17 cellular contexts compared by ENCODE assay signal in the genomic region with DNA sequence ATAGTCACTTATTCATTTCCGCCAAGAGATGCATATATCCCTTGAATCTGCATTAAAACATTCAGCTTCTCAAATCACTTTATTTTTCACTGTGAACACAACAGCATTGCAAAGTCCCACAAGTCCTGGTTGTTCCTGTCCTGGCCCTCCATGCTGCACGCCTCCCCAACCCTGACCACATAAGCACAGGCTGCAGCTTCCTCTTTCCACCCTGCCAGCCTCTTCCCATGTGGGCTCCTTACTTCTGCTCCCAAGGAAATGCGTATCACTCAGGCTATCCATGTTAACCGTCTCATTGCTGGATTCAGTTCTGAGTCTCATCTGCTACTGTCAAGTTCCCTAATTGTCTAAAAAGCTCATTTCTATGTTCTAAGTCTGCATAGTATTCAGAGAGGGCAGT.
A peak's percentile ranks its signal among the peaks of the same experiment; 100 is the strongest.
DNase-seq lines count a peak whose midpoint lies in the region; ATAC-seq lines count a peak whose summit lies in the region.
"Had no signal": no experiment of that assay in that cellular context is flagged by ENCODE, and none has a peak within 500 bp of the region (broad histone marks: within the 10 kb centered on the region; RNA-seq: fewer than 3 reads in every experiment).

No MANE protein-coding gene starts in this region.

- H3K9me3 Mint-ChIP-seq in stimulated activated memory B cell treated with anti-CD40 and anti-IgM and Interleukin-4, amounts not matched to agents 10 μg/mL and 1 μg/mL and 100 μg/mL, for 72 hours, result no peaks in the 10 kb centered on the region

- H3K4me3 Mint-ChIP-seq in stimulated activated memory B cell treated with anti-CD40 and anti-IgM and Interleukin-4, amounts not matched to agents 10 μg/mL and 1 μg/mL and 100 μg/mL, for 72 hours, result no peak overlapping the region
- H3K4me3 Mint-ChIP-seq: activated naive CD8-positive, alpha-beta T cell had no signal

- peaks cover 16% of the 10 kb centered on the region for H3K4me1 Mint-ChIP-seq in stimulated activated memory B cell treated with anti-CD40 and anti-IgM and Interleukin-4, amounts not matched to agents 10 μg/mL and 1 μg/mL and 100 μg/mL, for 72 hours

- DNase-seq in H4 (ENCODE audit: low spot score) (peak; percentile 35), NOMO-1 treated with DMSO at 0.1 percent for 48 hours (lab: John Stamatoyannopoulos, UW; ENCODE audit: unreplicated experiment) (peak; percentile 50), globus pallidus (ENCODE audit: low spot score) (peak; percentile 35), NCI-H69 (lab: John Stamatoyannopoulos, UW) (no peak)
- DNase-seq: activated CD4-positive, alpha-beta T cell treated with anti-CD3 and anti-CD28 coated beads, Interleukin-2, amount 50 U/mL, for 48 hours; activated T-cell treated with anti-CD3 and anti-CD28 coated beads, Interleukin-2, amount 50 U/mL, for 1 hour; dermis blood vessel endothelial cell; DMS79; glutamatergic neuron; NCI-H1436 treated with DMSO at 0.1 percent for 48 hours; NCI-H446; ovary had no signal

- H3K36me3 Mint-ChIP-seq in stimulated activated memory B cell treated with anti-CD40 and anti-IgM and Interleukin-4, amounts not matched to agents 10 μg/mL and 1 μg/mL and 100 μg/mL, for 72 hours, result no peaks in the 10 kb centered on the region
- H3K36me3 Mint-ChIP-seq: activated naive CD8-positive, alpha-beta T cell had no signal

- H3K27me3 Mint-ChIP-seq in stimulated activated memory B cell treated with anti-CD40 and anti-IgM and Interleukin-4, amounts not matched to agents 10 μg/mL and 1 μg/mL and 100 μg/mL, for 72 hours, result no peaks in the 10 kb centered on the region
- H3K27me3 Mint-ChIP-seq: activated naive CD8-positive, alpha-beta T cell had no signal

- ATAC-seq in stimulated activated memory B cell treated with anti-CD40 and anti-IgM and Interleukin-4, amounts not matched to agents 10 μg/mL and 1 μg/mL and 100 μg/mL, for 72 hours, result no peak
- ATAC-seq in GM21825 (IDR thresholded peaks at IDR 0.05; ENCODE audit: unreplicated experiment) (no peak), HG02642 (IDR thresholded peaks at IDR 0.05; ENCODE audit: poor library complexity, unreplicated experiment) (no peak)
- ATAC-seq: body of pancreas had no signal

- peak overlapping the region; percentile 20 for H3K27ac Mint-ChIP-seq in stimulated activated memory B cell treated with anti-CD40 and anti-IgM and Interleukin-4, amounts not matched to agents 10 μg/mL and 1 μg/mL and 100 μg/mL, for 72 hours
- H3K27ac Mint-ChIP-seq: activated naive CD8-positive, alpha-beta T cell had no signal
